ENCODE assay signal across 7 cellular contexts in genomic region chr19:10102787-10103236, GRCh38. TPM values are rescaled to one million over a fixed set of nuclear protein-coding genes. Genes with fewer than 3 reads are reported as not detected.
A peak's percentile ranks its signal among the peaks of the same experiment; 100 is the strongest.
DNase-seq lines count a peak whose midpoint lies in the region; ATAC-seq and TF ChIP-seq lines count a peak whose summit lies in the region.

No MANE protein-coding gene starts in this region.

- DNase-seq in T-cell = no peak
- DNase-seq in neural progenitor cell (ENCODE audit: low spot score) = no peak
- DNase-seq in Caco-2 = no peak
- no peak for DNase-seq in Right ventricle myocardium superior
- no peak for DNase-seq in SHP77 treated with DMSO at 0.1 percent for 48 hours (lab: John Stamatoyannopoulos, UW)

- ATAC-seq in HG02642 (IDR thresholded peaks at IDR 0.05; ENCODE audit: poor library complexity, unreplicated experiment) (peak; percentile 23), T-cell (replicated peaks in 1 of 4) (no peak), Right ventricle myocardium superior (ENCODE audit: poor library complexity) (no peak)

- no peak for TF ChIP-seq CTCF in neural progenitor cell (IDR thresholded peaks at IDR 0.05)
- no peak for TF ChIP-seq CTCF in Caco-2 (IDR thresholded peaks at IDR 0.05; ENCODE audit: insufficient read depth in 1 of 2, low read depth in 1 of 2, low read length in 1 of 2, severe bottlenecking in 1 of 2, unreplicated experiment in 1 of 2)

- no TSS peak for BruUV-seq in Caco-2 (replicated peaks; lab: Mats Ljungman, UMichigan)

- CTCF ChIA-PET in T-cell (lab: Charles Lee) (interaction anchor here in 1 of 2 donors (0.6 kb wide), 1 partner anchor 125 kb away, joined by 3 read pairs; no protein-coding TSS in a partner anchor), Caco-2 (lab: Charles Lee) (interaction anchor here (0.6 kb wide), 1 partner anchor 89 kb away, joined by 4 read pairs; no protein-coding TSS in a partner anchor)

- TF ChIP-seq POLR2A in GM15510 (IDR thresholded peaks at IDR 0.05; ENCODE audit: borderline replicate concordance, extremely low read depth, insufficient read length) = peak; percentile 46

- H3K27ac ChIP-seq in neural progenitor cell = no peak overlapping the region

- H3K27me3 ChIP-seq in neural progenitor cell (no peaks in the 10 kb centered on the region), Caco-2 (replicated peaks; ENCODE audit: control insufficient read depth, insufficient read depth, low read length) (no peaks in the 10 kb centered on the region)

- H3K4me3 ChIP-seq in neural progenitor cell (no peak overlapping the region), Caco-2 (ENCODE audit: low read depth, low read length) (no peak overlapping the region)

- H3K36me3 Mint-ChIP-seq in T-cell (peaks cover 7% of the 10 kb centered on the region), neural progenitor cell (peaks cover 6% of the 10 kb centered on the region), Caco-2 (ENCODE audit: insufficient read depth, unreplicated experiment) (peaks cover 20% of the 10 kb centered on the region)

- H3K27me3 Mint-ChIP-seq in T-cell (no peaks in the 10 kb centered on the region), neural progenitor cell (ENCODE audit: insufficient read depth, low read depth) (peaks cover 7% of the 10 kb centered on the region), Caco-2 (ENCODE audit: insufficient read depth, unreplicated experiment) (peaks cover 2% of the 10 kb centered on the region)

- H3K4me3 Mint-ChIP-seq in T-cell (peak overlapping the region in 2 of 3 donors; percentile 9 to 66), neural progenitor cell (no peak overlapping the region), Caco-2 (ENCODE audit: unreplicated experiment) (no peak overlapping the region)

- H3K4me1 ChIP-seq in neural progenitor cell (peaks cover 7% of the 10 kb centered on the region), Caco-2 (no peaks in the 10 kb centered on the region; the same call in 1 of the 2 replicates)

- peak overlapping the region; percentile 24 for H2AFZ ChIP-seq in neural progenitor cell (replicated peaks)

- POLR2A ChIA-PET in T-cell (lab: Charles Lee) (interaction anchor here (0.5 to 0.6 kb wide), 2 partner anchors 18 to 1329 kb away, joined by 3 to 5 read pairs; no protein-coding TSS in a partner anchor), Caco-2 (lab: Charles Lee) (no interaction called here)

- H3K9me3 ChIP-seq in neural progenitor cell (ENCODE audit: low read depth) = no peaks in the 10 kb centered on the region
- H3K9me3 ChIP-seq in Caco-2 = no peaks in the 10 kb centered on the region

- no peaks in the 10 kb centered on the region for H4K20me1 ChIP-seq in neural progenitor cell (ENCODE audit: low read depth)

- H3K36me3 ChIP-seq in neural progenitor cell = no peaks in the 10 kb centered on the region
- no peaks in the 10 kb centered on the region for H3K36me3 ChIP-seq in Caco-2 (ENCODE audit: control insufficient read depth, insufficient read depth, low read length)

- peaks cover 63 to 71% (median 68%) of the 10 kb centered on the region in 3 donors for H3K4me1 Mint-ChIP-seq in T-cell
- peaks cover 33% of the 10 kb centered on the region for H3K4me1 Mint-ChIP-seq in neural progenitor cell
- H3K4me1 Mint-ChIP-seq in Caco-2 (ENCODE audit: low read depth, unreplicated experiment) = peaks cover 5% of the 10 kb centered on the region

- no peak overlapping the region for H3K4me2 ChIP-seq in neural progenitor cell

- H3F3A ChIP-seq in neural progenitor cell (ENCODE audit: low read depth) = peaks cover 8% of the 10 kb centered on the region

- H3K79me2 ChIP-seq in neural progenitor cell (ENCODE audit: low read depth) = peaks cover 16% of the 10 kb centered on the region

- H3K27ac Mint-ChIP-seq in T-cell = peak overlapping the region; percentile 96 to 97
- H3K27ac Mint-ChIP-seq in neural progenitor cell = no peak overlapping the region
- H3K27ac Mint-ChIP-seq in Caco-2 (ENCODE audit: unreplicated experiment) = no peak overlapping the region

- H3K9ac ChIP-seq in neural progenitor cell = no peak overlapping the region

- intact Hi-C loops in Caco-2 (cut with micrococcal nuclease; ENCODE audit: unreplicated experiment) (no loop called here), Right ventricle myocardium superior (cut with DNase I) (no loop called here)

- H3K9me3 Mint-ChIP-seq in T-cell (no peaks in the 10 kb centered on the region), neural progenitor cell (no peaks in the 10 kb centered on the region), Caco-2 (ENCODE audit: unreplicated experiment) (no peaks in the 10 kb centered on the region)

RNA-seq across cellular contexts. Expression of gene ANGPTL6, which starts 0.3 kb away (rescaled TPM):
- 1 to 10 TPM in 3 of 5 donors, under 1 TPM in 2; 0.37 to 1.7 (median 1.1) TPM for total RNA-seq in T-cell
- total RNA-seq in neural progenitor cell (ENCODE audit: low replicate concordance) = 0.09 TPM in 1 of 2 replicates, not detected in the other
- 0.23 and 0.49 TPM in 2 replicates for total RNA-seq in Caco-2 (2022)
- not detected for total RNA-seq in Right ventricle myocardium superior

RNA-seq across cellular contexts. Expression of gene PPAN, which starts 3.4 kb away (rescaled TPM):
- total RNA-seq in T-cell = 100 to 1,000 TPM in 3 of 5 donors, 10 to 100 TPM in 2; 89.3 to 140 (median 123) TPM
- total RNA-seq in neural progenitor cell (ENCODE audit: low replicate concordance) = 6.6 and 23.3 TPM in 2 replicates
- 61.0 and 62.8 TPM in 2 replicates for total RNA-seq in Caco-2 (2022)
- 20.0 TPM for total RNA-seq in Right ventricle myocardium superior

RNA-seq across cellular contexts. Expression of gene P2RY11, which starts 8.7 kb away (rescaled TPM):
- total RNA-seq in T-cell (10 to 100 TPM; 58.8 to 75.2 (median 61.7) TPM), neural progenitor cell (ENCODE audit: low replicate concordance) (2.2 TPM in 1 of 2 replicates, not detected in the other), Caco-2 (2022) (18.4 and 18.6 TPM in 2 replicates), Right ventricle myocardium superior (4.9 TPM)

RNA-seq across cellular contexts. Expression of gene SHFL, which starts 16.7 kb away (rescaled TPM):
- total RNA-seq in T-cell = 100 to 1,000 TPM in 3 of 5 donors, 10 to 100 TPM in 2; 75.5 to 116 (median 109) TPM
- 0.15 and 2.0 TPM in 2 replicates for total RNA-seq in neural progenitor cell (ENCODE audit: low replicate concordance)
- total RNA-seq in Caco-2 (2022) = 3.6 and 6.2 TPM in 2 replicates
- total RNA-seq in Right ventricle myocardium superior = 8.5 TPM

RNA-seq across cellular contexts. Expression of gene EIF3G, which starts 16.9 kb away (rescaled TPM):
- total RNA-seq in T-cell = 100 to 1,000 TPM; 288 to 435 (median 387) TPM
- 170 and 215 TPM in 2 replicates for total RNA-seq in neural progenitor cell (ENCODE audit: low replicate concordance)
- total RNA-seq in Caco-2 (2022) = 214 and 229 TPM in 2 replicates
- 153 TPM for total RNA-seq in Right ventricle myocardium superior

Comparison
In these comparisons a context has a peak if more than half of its experiments do, and no peak if none do; other contexts are left out.
1. H3K27ac Mint-ChIP-seq: peak in T-cell (2 of 2); none in neural progenitor cell (single experiment) and Caco-2 (single experiment).
2. H3K4me3 Mint-ChIP-seq: peak in T-cell (2 of 3); none in neural progenitor cell (single experiment) and Caco-2 (single experiment).